31 cellular contexts compared by ENCODE assay signal in the genomic region with DNA sequence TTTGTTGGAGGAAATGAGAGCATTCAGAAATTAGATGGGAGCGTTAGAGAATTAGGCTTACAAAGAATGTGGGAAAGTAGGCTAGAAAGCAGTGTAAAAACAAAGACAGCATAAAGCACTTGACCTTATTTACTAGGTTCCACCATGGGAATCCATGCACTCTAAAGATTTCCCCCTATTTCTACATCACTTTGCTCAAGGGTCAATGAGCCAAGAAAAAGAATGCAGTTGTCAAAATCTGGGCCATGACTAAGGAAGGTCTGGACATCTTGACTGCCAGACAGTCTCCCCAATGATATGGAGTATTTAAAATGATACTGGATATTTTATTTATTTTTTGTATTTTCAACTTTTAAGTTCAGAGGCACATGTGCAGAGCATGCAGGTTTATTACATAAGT. TPM values are rescaled to one million over a fixed set of nuclear protein-coding genes. Genes with fewer than 3 reads are reported as not detected.
DNase-seq lines count a peak whose midpoint lies in the region; ATAC-seq and TF ChIP-seq lines count a peak whose summit lies in the region.
"Had no signal": no experiment of that assay in that cellular context is flagged by ENCODE, and none has a peak within 500 bp of the region (broad histone marks: within the 10 kb centered on the region; RNA-seq: fewer than 3 reads in every experiment).

No MANE protein-coding gene starts in this region.

- no peak overlapping the region for H2AFZ ChIP-seq in mesenchymal stem cell (ENCODE audit: low read depth, low read length)
- H2AFZ ChIP-seq: GM23338 had no signal

- H3K79me1 ChIP-seq in mesenchymal stem cell (replicated peaks; ENCODE audit: low read length, poor library complexity, severe bottlenecking): peaks cover 9% of the 10 kb centered on the region

- H3K27ac ChIP-seq in heart left ventricle: no peak overlapping the region
- no peak overlapping the region for H3K27ac ChIP-seq in mesenchymal stem cell (ENCODE audit: low read length, poor library complexity, severe bottlenecking)
- H3K27ac ChIP-seq in suprapubic skin: no peak overlapping the region
- H3K27ac ChIP-seq: body of pancreas, gastroesophageal sphincter, pancreas, tibial artery had no signal

- H3K14ac ChIP-seq in mesenchymal stem cell (ENCODE audit: low read length in 2 of 2): no peak overlapping the region

- TF ChIP-seq POLR2A in heart left ventricle (IDR thresholded peaks at IDR 0.05): no peak
- no peak for TF ChIP-seq POLR2A in suprapubic skin (IDR thresholded peaks at IDR 0.05)

- H4K91ac ChIP-seq in mesenchymal stem cell (ENCODE audit: low read length): no peak overlapping the region

- H3K27ac Mint-ChIP-seq in dendritic cell treated with granulocyte-macrophage colony-stimulating factor and Interleukin-4, amounts not matched to agents 40 ng/mL and 50 ng/mL, for 4 days: no peak overlapping the region
- H3K27ac Mint-ChIP-seq: activated naive CD8-positive, alpha-beta T cell treated with anti-CD3 and anti-CD28 coated beads, Interleukin-2, amount 10 ng/mL, durations not matched to agents 7 days and 5 days; CD8-positive, alpha-beta memory T cell; effector memory CD8-positive, alpha-beta T cell; GM23338; mesothelial cell of epicardium; naive thymus-derived CD4-positive, alpha-beta T cell; T-helper 1 cell treated with Interleukin-12 subunit alpha and Interleukin-12 subunit beta and Interleukin-4 antibody, amounts not matched to agents 30 μg/mL and 1 μg/mL, for 36 hours had no signal

- no peak overlapping the region for H3K18ac ChIP-seq in mesenchymal stem cell (ENCODE audit: low read depth in 1 of 2, low read length in 2 of 2)

- no peak overlapping the region for H3K4ac ChIP-seq in mesenchymal stem cell (ENCODE audit: low read depth in 1 of 2, low read length in 2 of 2)

- intact Hi-C loops in heart left ventricle (cut with DNase I): loop anchor here in 1 of 10 donors (10.0 kb wide), 1 partner anchor 63 kb away; no protein-coding TSS in a partner anchor
- intact Hi-C loops in Right ventricle myocardium inferior (cut with DNase I): loop anchor here (5.0 kb wide), 1 partner anchor 40 kb away; no protein-coding TSS in a partner anchor
- intact Hi-C loops in dendritic cell treated with granulocyte-macrophage colony-stimulating factor and Interleukin-4, amounts not matched to agents 40 ng/mL and 50 ng/mL, for 4 days (cut with micrococcal nuclease): loop anchor here (5.0 kb wide), 1 partner anchor 35 kb away; no protein-coding TSS in a partner anchor

- peaks cover 83% of the 10 kb centered on the region for H3K36me3 Mint-ChIP-seq in dendritic cell treated with granulocyte-macrophage colony-stimulating factor and Interleukin-4, amounts not matched to agents 40 ng/mL and 50 ng/mL, for 4 days (ENCODE audit: low read depth)
- H3K36me3 Mint-ChIP-seq: activated naive CD8-positive, alpha-beta T cell treated with anti-CD3 and anti-CD28 coated beads, Interleukin-2, amount 10 ng/mL, durations not matched to agents 7 days and 5 days; CD8-positive, alpha-beta memory T cell; mesothelial cell of epicardium; naive thymus-derived CD4-positive, alpha-beta T cell had no signal

- H3K23ac ChIP-seq in mesenchymal stem cell (ENCODE audit: low read length in 2 of 2): no peak overlapping the region

- H3K27me3 Mint-ChIP-seq in dendritic cell treated with granulocyte-macrophage colony-stimulating factor and Interleukin-4, amounts not matched to agents 40 ng/mL and 50 ng/mL, for 4 days: no peaks in the 10 kb centered on the region

- H2BK120ac ChIP-seq in mesenchymal stem cell (ENCODE audit: low read depth, low read length): no peak overlapping the region

- no peak for DNase-seq in heart left ventricle
- DNase-seq in Right ventricle myocardium inferior (ENCODE audit: missing footprints): no peak
- peak; percentile 74 for DNase-seq in mesenchymal stem cell
- no peak for DNase-seq in suprapubic skin (ENCODE audit: low spot score in 2 of 2)
- DNase-seq in stimulated activated naive CD4-positive, alpha-beta T cell (lab: John Stamatoyannopoulos, UW): no peak
- DNase-seq in NCI-H2171 (lab: John Stamatoyannopoulos, UW): no peak
- DNase-seq: 8988T; activated gamma-delta T cell; activated naive CD8-positive, alpha-beta T cell treated with anti-CD3 and anti-CD28 coated beads, Interleukin-2, amount 10 ng/mL, durations not matched to agents 7 days and 5 days; activated T-cell treated with anti-CD3 and anti-CD28 coated beads for 4 hours; AML-193; body of pancreas; CD8-positive, alpha-beta memory T cell; effector memory CD8-positive, alpha-beta T cell; hypothalamus; Karpas-422; left lung; naive thymus-derived CD4-positive, alpha-beta T cell; NCI-H1436 treated with DMSO at 0.1 percent for 48 hours; NCI-H446; pancreas; stimulated activated naive CD8-positive, alpha-beta T cell treated with anti-CD3 and anti-CD28 coated beads, Interleukin-15, Interleukin-2, amounts not matched to agents 100 U/mL and 50 U/mL, for 24 hours; tibial artery had no signal

- 52 to 79% (median 60%) methylated on average over 1 of the region's 1 CpG for WGBS in heart left ventricle, 4 donors
- no CpG with 5 or more reads among the region's 1 CpG for WGBS in mesenchymal stem cell
- 67% methylated on average over 1 of the region's 1 CpG for WGBS in suprapubic skin

- H3K4me3 Mint-ChIP-seq in dendritic cell treated with granulocyte-macrophage colony-stimulating factor and Interleukin-4, amounts not matched to agents 40 ng/mL and 50 ng/mL, for 4 days: peak overlapping the region; percentile 80
- H3K4me3 Mint-ChIP-seq: activated naive CD8-positive, alpha-beta T cell treated with anti-CD3 and anti-CD28 coated beads, Interleukin-2, amount 10 ng/mL, durations not matched to agents 7 days and 5 days; CD8-positive, alpha-beta memory T cell; effector memory CD8-positive, alpha-beta T cell; GM23338; mesothelial cell of epicardium; naive thymus-derived CD4-positive, alpha-beta T cell; T-helper 1 cell treated with Interleukin-12 subunit alpha and Interleukin-12 subunit beta and Interleukin-4 antibody, amounts not matched to agents 30 μg/mL and 1 μg/mL, for 36 hours had no signal

- H3K4me3 ChIP-seq in heart left ventricle (peak overlapping the region in 8 of 12 donors; percentile 53 to 72 (median 65)), mesenchymal stem cell (ENCODE audit: insufficient read depth in 1 of 2, low read depth in 1 of 2, low read length in 2 of 2) (peak overlapping the region in 1 of 2 experiments; percentile 58), suprapubic skin (peak overlapping the region; percentile 46)
- H3K4me3 ChIP-seq: body of pancreas, GM23338, pancreas had no signal

- TF ChIP-seq EP300 in suprapubic skin (IDR thresholded peaks at IDR 0.05): no peak

- no peak overlapping the region for H3K9ac ChIP-seq in mesenchymal stem cell (ENCODE audit: low read length)

- no peak overlapping the region for H3K4me2 ChIP-seq in mesenchymal stem cell (ENCODE audit: low read length, poor library complexity, severe bottlenecking)
- H3K4me2 ChIP-seq: GM23338 had no signal

- no peaks in the 10 kb centered on the region for H3K9me3 Mint-ChIP-seq in dendritic cell treated with granulocyte-macrophage colony-stimulating factor and Interleukin-4, amounts not matched to agents 40 ng/mL and 50 ng/mL, for 4 days
- H3K9me3 Mint-ChIP-seq: activated naive CD8-positive, alpha-beta T cell treated with anti-CD3 and anti-CD28 coated beads, Interleukin-2, amount 10 ng/mL, durations not matched to agents 7 days and 5 days; mesothelial cell of epicardium; T-helper 1 cell treated with Interleukin-12 subunit alpha and Interleukin-12 subunit beta and Interleukin-4 antibody, amounts not matched to agents 30 μg/mL and 1 μg/mL, for 36 hours had no signal

- peaks cover 0 to 48% (median 45%) of the 10 kb centered on the region in 9 donors for H3K36me3 ChIP-seq in heart left ventricle
- peaks cover 0 to 40% of the 10 kb centered on the region in 2 experiments for H3K36me3 ChIP-seq in mesenchymal stem cell (ENCODE audit: control insufficient read depth in 1 of 2, insufficient read depth in 2 of 2, low read depth in 1 of 2, low read length in 2 of 2)
- peaks cover 3% of the 10 kb centered on the region for H3K36me3 ChIP-seq in suprapubic skin
- H3K36me3 ChIP-seq: pancreas had no signal

- no peak overlapping the region for H2BK5ac ChIP-seq in mesenchymal stem cell (ENCODE audit: low read depth, low read length, poor library complexity, severe bottlenecking)

- H3K4me1 Mint-ChIP-seq in dendritic cell treated with granulocyte-macrophage colony-stimulating factor and Interleukin-4, amounts not matched to agents 40 ng/mL and 50 ng/mL, for 4 days (ENCODE audit: low read depth): peaks cover 73% of the 10 kb centered on the region
- H3K4me1 Mint-ChIP-seq: CD8-positive, alpha-beta memory T cell; mesothelial cell of epicardium had no signal

- no peak overlapping the region for H2BK15ac ChIP-seq in mesenchymal stem cell (ENCODE audit: low read depth, poor library complexity, severe bottlenecking)

- H2BK12ac ChIP-seq in mesenchymal stem cell (ENCODE audit: low read length in 2 of 2): no peak overlapping the region

- TF ChIP-seq CTCF in heart left ventricle (IDR thresholded peaks at IDR 0.05) (no peak), suprapubic skin (IDR thresholded peaks at IDR 0.05) (no peak)

- H3K27me3 ChIP-seq in heart left ventricle (no peaks in the 10 kb centered on the region), mesenchymal stem cell (ENCODE audit: control insufficient read depth in 1 of 2, insufficient read depth in 1 of 2, low read length in 2 of 2) (no peaks in the 10 kb centered on the region), suprapubic skin (no peaks in the 10 kb centered on the region)
- H3K27me3 ChIP-seq: body of pancreas, gastroesophageal sphincter, left lung, pancreas, tibial artery had no signal

- H2AK5ac ChIP-seq in mesenchymal stem cell (ENCODE audit: low read length, severe bottlenecking): no peak overlapping the region

- no peaks in the 10 kb centered on the region for H3K9me3 ChIP-seq in heart left ventricle
- H3K9me3 ChIP-seq in mesenchymal stem cell (ENCODE audit: control insufficient read depth, low read length): no peaks in the 10 kb centered on the region
- no peaks in the 10 kb centered on the region for H3K9me3 ChIP-seq in suprapubic skin
- H3K9me3 ChIP-seq: body of pancreas, gastroesophageal sphincter, left lung, pancreas, tibial artery had no signal

- no peak overlapping the region for H4K8ac ChIP-seq in mesenchymal stem cell (ENCODE audit: low read length)

- H3K4me1 ChIP-seq in heart left ventricle (peaks cover 0 to 70% (median 13%) of the 10 kb centered on the region in 12 donors), mesenchymal stem cell (ENCODE audit: control insufficient read depth, insufficient read depth, low read depth, low read length) (no peaks in the 10 kb centered on the region), suprapubic skin (peaks cover 4% of the 10 kb centered on the region)
- H3K4me1 ChIP-seq: body of pancreas, pancreas had no signal

- ATAC-seq in heart left ventricle: no peak
- ATAC-seq in Right ventricle myocardium inferior: no peak
- no peak for ATAC-seq in GM21825 (IDR thresholded peaks at IDR 0.05; ENCODE audit: unreplicated experiment)
- ATAC-seq: body of pancreas; effector memory CD8-positive, alpha-beta T cell; gastroesophageal sphincter; GM23338; HepG2; left lung; naive thymus-derived CD4-positive, alpha-beta T cell; pancreas; stimulated activated naive CD8-positive, alpha-beta T cell treated with anti-CD3 and anti-CD28 coated beads, Interleukin-15, Interleukin-2, amounts not matched to agents 100 U/mL and 50 U/mL, for 24 hours had no signal

RNA-seq across cellular contexts. Expression of a gene that starts 3.4 kb away (rescaled TPM):
- total RNA-seq in heart left ventricle (10 to 100 TPM in 6 of 9 donors, 1 to 10 TPM in 3; 8.5 to 37.4 (median 11.0) TPM), Right ventricle myocardium inferior (16.8 TPM), suprapubic skin (10 to 100 TPM in 1 of 4 donors, 1 to 10 TPM in 3; 3.4 to 10.5 (median 6.5) TPM)
- 1 to 10 TPM; 2.0 to 3.2 TPM for polyA plus RNA-seq in heart left ventricle
- polyA plus RNA-seq in mesenchymal stem cell (2013, experiment 1 of 2): 16.9 TPM
- 16.9 TPM for polyA plus RNA-seq in mesenchymal stem cell (2013, experiment 2 of 2)
- total RNA-seq: G401 had no signal
- polyA plus RNA-seq: CD8-positive, alpha-beta memory T cell had no signal
